Comparison of ENCODE assay signal across 18 cellular contexts in the genomic region with DNA sequence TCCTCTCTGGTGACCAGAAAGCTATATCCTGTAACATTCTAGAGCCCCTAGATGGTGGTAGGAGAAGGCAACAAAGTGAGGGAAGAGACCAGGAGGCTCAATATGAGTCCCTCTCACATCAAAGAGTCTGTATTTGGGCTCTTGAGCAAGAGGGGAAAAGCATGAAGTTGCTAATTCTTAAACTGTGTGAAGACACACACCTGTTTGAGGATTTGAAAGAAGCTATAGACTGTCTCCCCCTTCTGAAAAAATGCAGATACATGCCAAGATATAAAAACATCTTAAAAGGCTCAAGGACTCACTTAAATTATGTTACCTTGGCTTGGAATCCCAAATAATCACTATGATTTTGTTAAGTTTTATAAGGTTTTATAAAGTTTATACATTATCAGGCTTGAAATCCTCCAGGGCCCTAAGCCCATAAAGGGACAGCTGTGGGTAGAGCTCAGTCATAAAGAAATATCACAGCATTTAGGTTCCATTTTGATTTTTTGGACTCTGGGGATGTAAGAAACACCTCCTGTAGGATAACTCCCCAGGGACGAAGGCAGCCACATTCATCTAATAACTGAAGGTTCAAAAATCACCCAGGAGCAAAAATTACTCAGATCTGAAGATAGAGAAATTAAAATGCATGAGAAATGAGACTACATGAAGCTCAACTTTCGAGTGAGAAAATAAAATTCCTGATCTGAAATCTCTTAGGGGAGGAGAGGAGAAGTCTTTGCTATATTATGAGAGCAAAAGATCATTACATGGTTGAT.
A peak's percentile ranks its signal among the peaks of the same experiment; 100 is the strongest.
DNase-seq lines count a peak whose midpoint lies in the region; ATAC-seq, FAIRE-seq and TF ChIP-seq lines count a peak whose summit lies in the region.
"Had no signal": no experiment of that assay in that cellular context is flagged by ENCODE, and none has a peak within 500 bp of the region (broad histone marks: within the 10 kb centered on the region; RNA-seq: fewer than 3 reads in every experiment).

No MANE protein-coding gene starts in this region.

- H3K4me1 Mint-ChIP-seq in stimulated activated naive CD8-positive, alpha-beta T cell treated with anti-CD3 and anti-CD28 coated beads, Interleukin-15, amount 100 ng/mL, for 72 hours = peaks cover 25% of the 10 kb centered on the region
- no peaks in the 10 kb centered on the region for H3K4me1 Mint-ChIP-seq in activated T-helper 17 cell treated with anti-CD3 and anti-CD28 coated beads, Interleukin-2, amount 50 U/mL, for 72 hours
- no peaks in the 10 kb centered on the region for H3K4me1 Mint-ChIP-seq in activated naive CD4-positive, alpha-beta T cell treated with anti-CD3 and anti-CD28 coated beads, Interleukin-2, amount 10 ng/mL, durations not matched to agents 7 days and 5 days

- DNase-seq in stimulated activated naive CD8-positive, alpha-beta T cell treated with anti-CD3 and anti-CD28 coated beads, Interleukin-15, Interleukin-2, amounts not matched to agents 100 U/mL and 50 U/mL, for 24 hours = no peak
- no peak for DNase-seq in stimulated activated naive CD8-positive, alpha-beta T cell treated with anti-CD3 and anti-CD28 coated beads, Interleukin-15, amount 100 ng/mL, for 72 hours
- no peak for DNase-seq in activated naive CD4-positive, alpha-beta T cell treated with anti-CD3 and anti-CD28 coated beads, Interleukin-2, amount 10 ng/mL, durations not matched to agents 7 days and 5 days
- DNase-seq in GM12891 (ENCODE audit: insufficient read length, low spot score) = no peak
- DNase-seq: C1 segment of cervical spinal cord, Caco-2, Karpas-422, NCI-H1105 treated with DMSO at 0.1 percent for 48 hours, NCI-H187 treated with DMSO at 0.1 percent for 48 hours, NCI-H446, Right ventricle myocardium superior, SK-N-SH had no signal

- H3K4me3 Mint-ChIP-seq in stimulated activated naive CD8-positive, alpha-beta T cell treated with anti-CD3 and anti-CD28 coated beads, Interleukin-15, amount 100 ng/mL, for 72 hours = no peak overlapping the region
- H3K4me3 Mint-ChIP-seq in activated T-helper 17 cell treated with anti-CD3 and anti-CD28 coated beads, Interleukin-2, amount 50 U/mL, for 72 hours = no peak overlapping the region
- H3K4me3 Mint-ChIP-seq in activated naive CD4-positive, alpha-beta T cell treated with anti-CD3 and anti-CD28 coated beads, Interleukin-2, amount 10 ng/mL, durations not matched to agents 7 days and 5 days = no peak overlapping the region
- H3K4me3 Mint-ChIP-seq: GM23338 had no signal

- no peak for TF ChIP-seq POLR2A in GM12891 (IDR thresholded peaks at IDR 0.05; ENCODE audit: low read depth, low read length)

- H3K36me3 Mint-ChIP-seq in activated T-helper 17 cell treated with anti-CD3 and anti-CD28 coated beads, Interleukin-2, amount 50 U/mL, for 72 hours (ENCODE audit: low read depth) = no peaks in the 10 kb centered on the region
- H3K36me3 Mint-ChIP-seq in activated naive CD4-positive, alpha-beta T cell treated with anti-CD3 and anti-CD28 coated beads, Interleukin-2, amount 10 ng/mL, durations not matched to agents 7 days and 5 days = no peaks in the 10 kb centered on the region

- ATAC-seq in stimulated activated naive CD8-positive, alpha-beta T cell treated with anti-CD3 and anti-CD28 coated beads, Interleukin-15, Interleukin-2, amounts not matched to agents 100 U/mL and 50 U/mL, for 24 hours = peak; percentile 31
- ATAC-seq in stimulated activated naive CD8-positive, alpha-beta T cell treated with anti-CD3 and anti-CD28 coated beads, Interleukin-15, amount 100 ng/mL, for 72 hours = no peak
- ATAC-seq in HG02798 (IDR thresholded peaks at IDR 0.05; ENCODE audit: poor library complexity, unreplicated experiment) (peak; percentile 49), HG03159 (IDR thresholded peaks at IDR 0.05; ENCODE audit: unreplicated experiment) (no peak), HG03108 (IDR thresholded peaks at IDR 0.05; ENCODE audit: unreplicated experiment) (no peak)
- ATAC-seq in activated T-helper 17 cell treated with anti-CD3 and anti-CD28 coated beads, Interleukin-2, amount 50 U/mL, for 72 hours (replicated peaks) = peak; percentile 24
- ATAC-seq: GM23338 had no signal

- FAIRE-seq in GM12891 (lab: Jason Lieb, UNC) = no peak
- FAIRE-seq: A204.1 had no signal

- CTCF ChIA-PET in activated naive CD4-positive, alpha-beta T cell treated with anti-CD3 and anti-CD28 coated beads, Interleukin-2, amount 10 ng/mL, durations not matched to agents 7 days and 5 days (lab: Charles Lee) = interaction anchor here (0.6 to 1.5 kb wide), 4 partner anchors 8 to 50 kb away, joined by 3 to 7 read pairs (median 4); no protein-coding TSS in a partner anchor

- peaks cover 0 to 4% of the 10 kb centered on the region in 2 donors for H3K9me3 Mint-ChIP-seq in stimulated activated naive CD8-positive, alpha-beta T cell treated with anti-CD3 and anti-CD28 coated beads, Interleukin-15, amount 100 ng/mL, for 72 hours
- no peaks in the 10 kb centered on the region for H3K9me3 Mint-ChIP-seq in activated T-helper 17 cell treated with anti-CD3 and anti-CD28 coated beads, Interleukin-2, amount 50 U/mL, for 72 hours
- no peaks in the 10 kb centered on the region for H3K9me3 Mint-ChIP-seq in activated naive CD4-positive, alpha-beta T cell treated with anti-CD3 and anti-CD28 coated beads, Interleukin-2, amount 10 ng/mL, durations not matched to agents 7 days and 5 days
- H3K9me3 Mint-ChIP-seq: GM23338 had no signal

- H3K27me3 Mint-ChIP-seq in stimulated activated naive CD8-positive, alpha-beta T cell treated with anti-CD3 and anti-CD28 coated beads, Interleukin-15, amount 100 ng/mL, for 72 hours = no peaks in the 10 kb centered on the region
- no peaks in the 10 kb centered on the region for H3K27me3 Mint-ChIP-seq in activated T-helper 17 cell treated with anti-CD3 and anti-CD28 coated beads, Interleukin-2, amount 50 U/mL, for 72 hours
- peaks cover 56% of the 10 kb centered on the region for H3K27me3 Mint-ChIP-seq in activated naive CD4-positive, alpha-beta T cell treated with anti-CD3 and anti-CD28 coated beads, Interleukin-2, amount 10 ng/mL, durations not matched to agents 7 days and 5 days

- no peak overlapping the region for H3K27ac Mint-ChIP-seq in stimulated activated naive CD8-positive, alpha-beta T cell treated with anti-CD3 and anti-CD28 coated beads, Interleukin-15, amount 100 ng/mL, for 72 hours
- H3K27ac Mint-ChIP-seq in activated T-helper 17 cell treated with anti-CD3 and anti-CD28 coated beads, Interleukin-2, amount 50 U/mL, for 72 hours = no peak overlapping the region
- no peak overlapping the region for H3K27ac Mint-ChIP-seq in activated naive CD4-positive, alpha-beta T cell treated with anti-CD3 and anti-CD28 coated beads, Interleukin-2, amount 10 ng/mL, durations not matched to agents 7 days and 5 days
- H3K27ac Mint-ChIP-seq: GM23338 had no signal

TF ChIP-seq in GM12891, 5 proteins besides CTCF, POLR2A, EP300 and RAD21:
- TF ChIP-seq POU2F2 (IDR thresholded peaks at IDR 0.05; ENCODE audit: low read depth, low read length) = no peak
- TF ChIP-seq PAX5 (IDR thresholded peaks at IDR 0.05; ENCODE audit: insufficient read depth, low read length, severe bottlenecking) = no peak
- no peak for TF ChIP-seq POLR2AphosphoS5 (IDR thresholded peaks at IDR 0.05; ENCODE audit: low read depth, low read length)

Comparison
In these comparisons a context has a peak if more than half of its experiments do, and no peak if none do; other contexts are left out.
1. ATAC-seq: peak in stimulated activated naive CD8-positive, alpha-beta T cell treated with anti-CD3 and anti-CD28 coated beads, Interleukin-15, Interleukin-2, amounts not matched to agents 100 U/mL and 50 U/mL, for 24 hours (single experiment), HG02798 (single experiment) and activated T-helper 17 cell treated with anti-CD3 and anti-CD28 coated beads, Interleukin-2, amount 50 U/mL, for 72 hours (single experiment); none in stimulated activated naive CD8-positive, alpha-beta T cell treated with anti-CD3 and anti-CD28 coated beads, Interleukin-15, amount 100 ng/mL, for 72 hours (single experiment), HG03159 (single experiment) and HG03108 (single experiment).